Comparison of ENCODE assay signal across 16 cellular contexts in the genomic region with DNA sequence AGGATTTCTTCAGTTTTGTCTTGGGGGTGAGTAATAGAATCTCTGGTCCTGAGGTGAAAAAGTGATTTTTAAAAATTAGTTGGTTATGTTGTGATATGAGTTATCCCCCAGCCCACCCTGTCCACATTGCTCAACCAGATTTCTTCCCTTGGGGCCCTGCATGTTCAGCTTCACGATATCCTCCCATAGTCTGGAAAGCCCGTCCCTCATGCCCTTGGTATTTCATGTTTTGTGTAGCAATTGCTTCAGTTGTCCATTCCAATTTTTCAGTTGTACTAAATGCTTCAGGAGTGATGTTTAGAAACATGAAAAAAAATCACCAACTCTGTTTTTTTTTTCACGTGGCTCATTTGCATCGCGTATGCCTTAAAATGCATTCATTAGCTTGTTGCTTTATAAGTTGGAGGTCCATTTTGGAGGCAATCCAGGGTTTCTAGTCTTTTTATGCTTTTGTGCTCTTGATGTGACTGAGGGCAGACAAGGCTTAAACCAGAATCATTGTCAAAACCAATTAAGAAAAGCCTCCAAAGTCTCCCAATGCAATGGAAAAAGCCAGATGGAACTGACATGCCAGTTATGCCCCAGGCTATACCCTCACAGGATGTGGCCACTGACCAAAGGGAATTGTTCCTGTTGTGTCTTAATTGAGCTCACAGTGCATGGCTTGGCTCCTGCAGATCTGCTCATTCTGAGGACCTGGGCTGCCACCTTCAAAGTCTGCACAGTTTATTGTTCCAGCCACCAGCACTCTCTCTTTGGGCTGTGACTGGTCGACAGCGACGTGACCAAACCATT. TPM values are rescaled to one million over a fixed set of nuclear protein-coding genes. Genes with fewer than 3 reads are reported as not detected.
DNase-seq lines count a peak whose midpoint lies in the region; ATAC-seq and TF ChIP-seq lines count a peak whose summit lies in the region.
"Had no signal": no experiment of that assay in that cellular context is flagged by ENCODE, and none has a peak within 500 bp of the region (broad histone marks: within the 10 kb centered on the region; RNA-seq: fewer than 3 reads in every experiment).

No MANE protein-coding gene starts in this region.

- ATAC-seq in naive thymus-derived CD4-positive, alpha-beta T cell, result no peak
- no peak for ATAC-seq in T-helper 17 cell

- H3K4me3 Mint-ChIP-seq in activated CD4-positive, alpha-beta memory T cell treated with anti-CD3 and anti-CD28 coated beads for 36 hours, result no peak overlapping the region
- H3K4me3 Mint-ChIP-seq in naive thymus-derived CD4-positive, alpha-beta T cell, result no peak overlapping the region
- no peak overlapping the region for H3K4me3 Mint-ChIP-seq in T-helper 17 cell

- H3K4me3 ChIP-seq in naive thymus-derived CD4-positive, alpha-beta T cell (ENCODE audit: low read length), result no peak overlapping the region
- H3K4me3 ChIP-seq: SJSA1, tibial artery had no signal

- no peak overlapping the region for H3K27ac Mint-ChIP-seq in activated CD4-positive, alpha-beta memory T cell treated with anti-CD3 and anti-CD28 coated beads for 36 hours
- no peak overlapping the region for H3K27ac Mint-ChIP-seq in naive thymus-derived CD4-positive, alpha-beta T cell
- H3K27ac Mint-ChIP-seq in T-helper 17 cell, result no peak overlapping the region

- H3K36me3 ChIP-seq in naive thymus-derived CD4-positive, alpha-beta T cell (ENCODE audit: control insufficient read depth in 2 of 3, insufficient read depth in 3 of 3, low read length in 3 of 3), result no peaks in the 10 kb centered on the region
- H3K36me3 ChIP-seq: neutrophil, SJSA1, tibial artery had no signal

- in situ Hi-C loops in SK-MEL-5 (cut with HindIII; ENCODE audit: low pct_unique_long_range_greater_than_20kb, low sequenced_read_pairs), result no loop called here

- no peaks in the 10 kb centered on the region for H3K27me3 Mint-ChIP-seq in activated CD4-positive, alpha-beta memory T cell treated with anti-CD3 and anti-CD28 coated beads for 36 hours
- H3K27me3 Mint-ChIP-seq in naive thymus-derived CD4-positive, alpha-beta T cell, result no peaks in the 10 kb centered on the region
- H3K27me3 Mint-ChIP-seq in T-helper 17 cell, result no peaks in the 10 kb centered on the region

- no peaks in the 10 kb centered on the region for H3K9me3 ChIP-seq in naive thymus-derived CD4-positive, alpha-beta T cell (ENCODE audit: control insufficient read depth in 2 of 3, low read length in 3 of 3)
- no peaks in the 10 kb centered on the region for H3K9me3 ChIP-seq in T-helper 17 cell (ENCODE audit: control insufficient read depth, low read length, poor library complexity, severe bottlenecking)
- H3K9me3 ChIP-seq: neutrophil, SJSA1, tibial artery had no signal

- CTCF ChIA-PET in activated CD4-positive, alpha-beta memory T cell treated with anti-CD3 and anti-CD28 coated beads for 36 hours (lab: Charles Lee), result no interaction called here
- CTCF ChIA-PET in naive thymus-derived CD4-positive, alpha-beta T cell (lab: Charles Lee), result no interaction called here

- no peaks in the 10 kb centered on the region for H3K4me1 ChIP-seq in naive thymus-derived CD4-positive, alpha-beta T cell (ENCODE audit: control insufficient read depth in 2 of 2, insufficient read depth in 2 of 2, low read length in 2 of 2)
- H3K4me1 ChIP-seq: tibial artery had no signal

- no peaks in the 10 kb centered on the region for H3K9me3 Mint-ChIP-seq in activated CD4-positive, alpha-beta memory T cell treated with anti-CD3 and anti-CD28 coated beads for 36 hours
- peaks cover 0 to 2% (median 0%) of the 10 kb centered on the region in 11 donors for H3K9me3 Mint-ChIP-seq in naive thymus-derived CD4-positive, alpha-beta T cell

- no peaks in the 10 kb centered on the region for H3K4me1 Mint-ChIP-seq in activated CD4-positive, alpha-beta memory T cell treated with anti-CD3 and anti-CD28 coated beads for 36 hours (ENCODE audit: low read depth)
- peaks cover 0 to 2% (median 0%) of the 10 kb centered on the region in 7 donors for H3K4me1 Mint-ChIP-seq in naive thymus-derived CD4-positive, alpha-beta T cell
- no peaks in the 10 kb centered on the region for H3K4me1 Mint-ChIP-seq in T-helper 17 cell

- no peak overlapping the region for H3K27ac ChIP-seq in naive thymus-derived CD4-positive, alpha-beta T cell (ENCODE audit: low read depth, low read length)
- H3K27ac ChIP-seq: neutrophil, SJSA1, tibial artery had no signal

- DNase-seq in AG09319 (ENCODE audit: extremely low read depth, low read depth) (peak; percentile 20), H4 (ENCODE audit: low spot score) (peak; percentile 78), SK-MEL-5 (ENCODE audit: low read depth, low spot score) (peak; percentile 60), epidermal melanocyte (ENCODE audit: insufficient read length, low spot score) (peak; percentile 71), glomerular visceral epithelial cell (ENCODE audit: extremely low spot score) (no peak), T-helper 17 cell (no peak)
- no peak for DNase-seq in activated CD4-positive, alpha-beta memory T cell treated with anti-CD3 and anti-CD28 coated beads for 36 hours
- DNase-seq in naive thymus-derived CD4-positive, alpha-beta T cell, result no peak
- DNase-seq: activated CD8-positive, alpha-beta memory T cell treated with anti-CD3 and anti-CD28 coated beads for 24 hours; activated effector memory CD4-positive, alpha-beta T cell treated with Interleukin-2 at 50 U/mL for 16 hours; effector CD8-positive, alpha-beta T cell; mesenchymal stem cell; MM.1S; tibial artery had no signal

- no peaks in the 10 kb centered on the region for H3K36me3 Mint-ChIP-seq in activated CD4-positive, alpha-beta memory T cell treated with anti-CD3 and anti-CD28 coated beads for 36 hours
- no peaks in the 10 kb centered on the region for H3K36me3 Mint-ChIP-seq in naive thymus-derived CD4-positive, alpha-beta T cell
- no peaks in the 10 kb centered on the region for H3K36me3 Mint-ChIP-seq in T-helper 17 cell (ENCODE audit: low read depth)

- intact Hi-C loops in activated CD4-positive, alpha-beta memory T cell treated with anti-CD3 and anti-CD28 coated beads for 36 hours (cut with micrococcal nuclease), result no loop called here
- intact Hi-C loops in naive thymus-derived CD4-positive, alpha-beta T cell (cut with micrococcal nuclease), result no loop called here

- POLR2A ChIA-PET in activated CD4-positive, alpha-beta memory T cell treated with anti-CD3 and anti-CD28 coated beads for 36 hours (lab: Charles Lee), result no interaction called here
- POLR2A ChIA-PET in naive thymus-derived CD4-positive, alpha-beta T cell (lab: Charles Lee), result no interaction called here

- H3K27me3 ChIP-seq in naive thymus-derived CD4-positive, alpha-beta T cell (ENCODE audit: control insufficient read depth in 2 of 2, insufficient read depth in 2 of 2, low read length in 2 of 2), result no peaks in the 10 kb centered on the region
- H3K27me3 ChIP-seq: neutrophil, SJSA1, tibial artery had no signal

- no peak for TF ChIP-seq CTCF in AG09319 (IDR thresholded peaks at IDR 0.05; ENCODE audit: low read depth, low read length)

RNA-seq across cellular contexts. Expression of a gene that starts 17.3 kb away (rescaled TPM):
- total RNA-seq in H4 (2014; rRNA removed; shearing (Covaris generic)), result 10.0 and 10.6 TPM in 2 replicates
- 8.1 and 10.3 TPM in 2 replicates for total RNA-seq in SK-MEL-5 (2014; rRNA removed; shearing (Covaris generic))
- 12.7 and 19.2 TPM in 2 replicates for polyA plus RNA-seq in SK-MEL-5 (2015; cell fraction: cytosol; rRNA removed)
- polyA plus RNA-seq in SK-MEL-5 (2015; cell fraction: nucleus; rRNA removed), result 29.3 and 34.7 TPM in 2 replicates
- 10 to 100 TPM; 10.5 to 10.7 TPM for total RNA-seq in activated CD4-positive, alpha-beta memory T cell treated with anti-CD3 and anti-CD28 coated beads for 36 hours
- total RNA-seq in naive thymus-derived CD4-positive, alpha-beta T cell, result 10 to 100 TPM; 16.7 to 25.1 (median 18.5) TPM
- polyA plus RNA-seq in naive thymus-derived CD4-positive, alpha-beta T cell, result 1 to 10 TPM; 6.3 to 9.7 TPM
- 10 to 100 TPM; 10.5 to 15.8 TPM for total RNA-seq in T-helper 17 cell

Comparison
In these comparisons a context has a peak if more than half of its experiments do, and no peak if none do; other contexts are left out.
1. DNase-seq: peak in AG09319 (single experiment), H4 (single experiment), SK-MEL-5 (single experiment) and epidermal melanocyte (single experiment); none in glomerular visceral epithelial cell (single experiment), activated CD4-positive, alpha-beta memory T cell treated with anti-CD3 and anti-CD28 coated beads for 36 hours (single experiment), naive thymus-derived CD4-positive, alpha-beta T cell (0 of 9) and T-helper 17 cell (0 of 3).